Comparison of ENCODE assay signal across 14 cellular contexts in the genomic region with DNA sequence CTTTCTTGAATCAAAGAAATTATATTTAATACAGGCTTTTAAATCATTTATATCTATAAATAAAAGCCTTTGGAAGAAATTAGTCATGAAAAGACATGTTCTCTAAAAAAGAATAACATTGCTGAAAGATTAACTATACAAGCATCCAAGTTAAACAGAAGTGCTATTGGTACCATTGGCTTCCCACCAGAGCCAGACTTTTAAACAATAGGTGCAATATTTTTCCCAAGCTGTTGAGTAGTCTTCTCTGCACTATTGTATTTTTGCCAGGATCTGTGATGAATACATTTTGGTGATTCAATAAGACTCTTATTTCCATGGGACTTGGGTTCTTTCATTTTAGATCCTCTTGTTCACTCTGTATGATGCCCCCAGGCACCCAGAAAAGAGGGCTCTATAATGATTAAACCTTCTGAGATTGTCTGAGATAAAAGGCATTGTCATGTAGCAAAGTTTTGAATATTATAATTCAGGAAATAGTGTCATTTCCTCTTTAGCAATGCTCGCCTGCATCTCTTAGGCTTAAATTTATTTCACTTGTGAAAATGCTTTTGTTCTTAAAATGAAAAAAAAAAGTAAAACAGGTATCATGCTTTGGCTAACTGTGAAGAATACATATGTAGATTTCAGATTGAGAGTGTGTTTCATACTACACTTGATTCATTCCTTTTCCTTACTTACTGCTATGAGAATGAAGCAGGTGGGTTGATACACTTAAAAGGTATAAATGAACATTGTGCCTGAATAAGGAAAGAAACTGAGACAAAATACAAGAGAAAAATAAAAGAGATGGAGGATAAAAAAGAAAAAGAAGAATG.
DNase-seq lines count a peak whose midpoint lies in the region; ATAC-seq, FAIRE-seq and TF ChIP-seq lines count a peak whose summit lies in the region.
"Had no signal": no experiment of that assay in that cellular context is flagged by ENCODE, and none has a peak within 500 bp of the region (broad histone marks: within the 10 kb centered on the region; RNA-seq: fewer than 3 reads in every experiment).

No MANE protein-coding gene starts in this region.

- H3K36me3 ChIP-seq in fibroblast of lung (ENCODE audit: control insufficient read depth, insufficient read depth, low read length): no peaks in the 10 kb centered on the region
- H3K36me3 ChIP-seq: neural progenitor cell had no signal

- H3K4me2 ChIP-seq in fibroblast of lung (ENCODE audit: extremely low read depth, insufficient read depth, low read length): no peak overlapping the region
- H3K4me2 ChIP-seq: GM23338, neural progenitor cell had no signal

- no peaks in the 10 kb centered on the region for H3K36me3 Mint-ChIP-seq in activated naive CD4-positive, alpha-beta T cell treated with anti-CD3 and anti-CD28 coated beads for 36 hours (ENCODE audit: low read depth)
- H3K36me3 Mint-ChIP-seq in activated naive CD4-positive, alpha-beta T cell treated with anti-CD3 and anti-CD28 coated beads, Interleukin-2, amount 10 ng/mL, durations not matched to agents 7 days and 5 days: no peaks in the 10 kb centered on the region
- H3K36me3 Mint-ChIP-seq in activated CD4-positive, alpha-beta memory T cell treated with anti-CD3 and anti-CD28 coated beads for 36 hours: no peaks in the 10 kb centered on the region
- H3K36me3 Mint-ChIP-seq: neural progenitor cell had no signal

- H3K27ac ChIP-seq in fibroblast of lung (ENCODE audit: insufficient read depth, low read length): no peak overlapping the region
- H3K27ac ChIP-seq: neural progenitor cell had no signal

- H3K9me3 Mint-ChIP-seq in activated naive CD4-positive, alpha-beta T cell treated with anti-CD3 and anti-CD28 coated beads for 36 hours: no peaks in the 10 kb centered on the region
- H3K9me3 Mint-ChIP-seq in activated naive CD4-positive, alpha-beta T cell treated with anti-CD3 and anti-CD28 coated beads, Interleukin-2, amount 10 ng/mL, durations not matched to agents 7 days and 5 days: no peaks in the 10 kb centered on the region
- no peaks in the 10 kb centered on the region for H3K9me3 Mint-ChIP-seq in activated CD4-positive, alpha-beta memory T cell treated with anti-CD3 and anti-CD28 coated beads for 36 hours
- H3K9me3 Mint-ChIP-seq: GM23338, neural progenitor cell had no signal

- no peak for TF ChIP-seq CTCF in fibroblast of lung (conservative IDR thresholded peaks at IDR 0.05 in 1 of 2, IDR thresholded peaks at IDR 0.05 in 1 of 2; ENCODE audit: low read depth in 1 of 2, low read length in 2 of 2)

- H3K4me3 Mint-ChIP-seq in activated naive CD4-positive, alpha-beta T cell treated with anti-CD3 and anti-CD28 coated beads for 36 hours: no peak overlapping the region
- no peak overlapping the region for H3K4me3 Mint-ChIP-seq in activated naive CD4-positive, alpha-beta T cell treated with anti-CD3 and anti-CD28 coated beads, Interleukin-2, amount 10 ng/mL, durations not matched to agents 7 days and 5 days
- H3K4me3 Mint-ChIP-seq in activated CD4-positive, alpha-beta memory T cell treated with anti-CD3 and anti-CD28 coated beads for 36 hours: no peak overlapping the region
- H3K4me3 Mint-ChIP-seq: GM23338, neural progenitor cell had no signal

- POLR2A ChIA-PET in activated CD4-positive, alpha-beta memory T cell treated with anti-CD3 and anti-CD28 coated beads for 36 hours (lab: Charles Lee): no interaction called here

- H2AFZ ChIP-seq in fibroblast of lung (ENCODE audit: low read length): no peak overlapping the region
- H2AFZ ChIP-seq: GM23338, neural progenitor cell had no signal

- H3K27me3 Mint-ChIP-seq in activated naive CD4-positive, alpha-beta T cell treated with anti-CD3 and anti-CD28 coated beads for 36 hours (ENCODE audit: low read depth): no peaks in the 10 kb centered on the region
- no peaks in the 10 kb centered on the region for H3K27me3 Mint-ChIP-seq in activated naive CD4-positive, alpha-beta T cell treated with anti-CD3 and anti-CD28 coated beads, Interleukin-2, amount 10 ng/mL, durations not matched to agents 7 days and 5 days
- peaks cover 2% of the 10 kb centered on the region for H3K27me3 Mint-ChIP-seq in activated CD4-positive, alpha-beta memory T cell treated with anti-CD3 and anti-CD28 coated beads for 36 hours

- no peaks in the 10 kb centered on the region for H3K4me1 ChIP-seq in fibroblast of lung (ENCODE audit: control insufficient read depth, extremely low read depth, insufficient read depth, low read length)
- H3K4me1 ChIP-seq: neural progenitor cell had no signal

- ATAC-seq in GM18873 (IDR thresholded peaks at IDR 0.05; ENCODE audit: low FRiP score, unreplicated experiment): no peak
- no peak for ATAC-seq in HG02798 (IDR thresholded peaks at IDR 0.05; ENCODE audit: poor library complexity, unreplicated experiment)
- ATAC-seq: GM23338 had no signal

- H3K27me3 ChIP-seq in fibroblast of lung (ENCODE audit: control insufficient read depth, insufficient read depth, low read length): no peaks in the 10 kb centered on the region
- H3K27me3 ChIP-seq: neural progenitor cell had no signal

- H3K4me1 Mint-ChIP-seq in activated naive CD4-positive, alpha-beta T cell treated with anti-CD3 and anti-CD28 coated beads for 36 hours (ENCODE audit: low read depth): peaks cover 4% of the 10 kb centered on the region
- H3K4me1 Mint-ChIP-seq in activated naive CD4-positive, alpha-beta T cell treated with anti-CD3 and anti-CD28 coated beads, Interleukin-2, amount 10 ng/mL, durations not matched to agents 7 days and 5 days: peaks cover 4% of the 10 kb centered on the region
- H3K4me1 Mint-ChIP-seq in activated CD4-positive, alpha-beta memory T cell treated with anti-CD3 and anti-CD28 coated beads for 36 hours (ENCODE audit: low read depth): peaks cover 4% of the 10 kb centered on the region

- H3K4me3 ChIP-seq in fibroblast of lung (replicated peaks in 1 of 4; ENCODE audit: control extremely low read depth in 1 of 4, insufficient read depth in 1 of 4, low read depth in 3 of 4, low read length in 4 of 4) (no peak overlapping the region), skeletal muscle cell (ENCODE audit: low read depth, low read length) (no peak overlapping the region)
- H3K4me3 ChIP-seq: GM23338, neural progenitor cell had no signal

- DNase-seq in activated naive CD4-positive, alpha-beta T cell treated with anti-CD3 and anti-CD28 coated beads for 36 hours: no peak
- DNase-seq in activated naive CD4-positive, alpha-beta T cell treated with anti-CD3 and anti-CD28 coated beads, Interleukin-2, amount 10 ng/mL, durations not matched to agents 7 days and 5 days: no peak
- DNase-seq in fibroblast of lung (ENCODE audit: low read depth in 2 of 2): peak; percentile 5 to 84
- DNase-seq in skeletal muscle cell (ENCODE audit: low read depth): peak; percentile 63
- no peak for DNase-seq in activated CD4-positive, alpha-beta memory T cell treated with anti-CD3 and anti-CD28 coated beads for 36 hours
- DNase-seq: GF-D8, NCI-H1092 treated with DMSO at 0.1 percent for 48 hours, NCI-H82 had no signal

- H3K79me2 ChIP-seq in fibroblast of lung (ENCODE audit: control insufficient read depth, insufficient read depth, low read length): no peaks in the 10 kb centered on the region

- H3K27ac Mint-ChIP-seq in activated naive CD4-positive, alpha-beta T cell treated with anti-CD3 and anti-CD28 coated beads for 36 hours: peak overlapping the region; percentile 53
- no peak overlapping the region for H3K27ac Mint-ChIP-seq in activated naive CD4-positive, alpha-beta T cell treated with anti-CD3 and anti-CD28 coated beads, Interleukin-2, amount 10 ng/mL, durations not matched to agents 7 days and 5 days
- H3K27ac Mint-ChIP-seq in activated CD4-positive, alpha-beta memory T cell treated with anti-CD3 and anti-CD28 coated beads for 36 hours: no peak overlapping the region
- H3K27ac Mint-ChIP-seq: neural progenitor cell had no signal

- intact Hi-C loops in activated naive CD4-positive, alpha-beta T cell treated with anti-CD3 and anti-CD28 coated beads for 36 hours (cut with micrococcal nuclease): loop anchor here (1.0 to 5.0 kb wide), 3 partner anchors 21 to 298 kb away; no protein-coding TSS in a partner anchor
- intact Hi-C loops in activated CD4-positive, alpha-beta memory T cell treated with anti-CD3 and anti-CD28 coated beads for 36 hours (cut with micrococcal nuclease): loop anchor here (1.0 kb wide), 1 partner anchor 21 kb away; no protein-coding TSS in a partner anchor

- no peaks in the 10 kb centered on the region for H4K20me1 ChIP-seq in fibroblast of lung (ENCODE audit: control insufficient read depth, extremely low read depth, insufficient read depth, low read length)

- no peaks in the 10 kb centered on the region for H3K9me3 ChIP-seq in fibroblast of lung (ENCODE audit: control insufficient read depth, insufficient read depth, low read depth, low read length)

- no peak overlapping the region for H3K9ac ChIP-seq in fibroblast of lung (ENCODE audit: insufficient read depth, low read length)
- H3K9ac ChIP-seq: neural progenitor cell had no signal

- peak; percentile 65 for FAIRE-seq in TTC549 (lab: Jason Lieb, UNC)
- FAIRE-seq: GM12892 had no signal

- CTCF ChIA-PET in activated naive CD4-positive, alpha-beta T cell treated with anti-CD3 and anti-CD28 coated beads for 36 hours (lab: Charles Lee): no interaction called here
- CTCF ChIA-PET in activated naive CD4-positive, alpha-beta T cell treated with anti-CD3 and anti-CD28 coated beads, Interleukin-2, amount 10 ng/mL, durations not matched to agents 7 days and 5 days (lab: Charles Lee): interaction anchor here (0.6 kb wide), 1 partner anchor 24 kb away, joined by 3 read pairs; no protein-coding TSS in a partner anchor
- CTCF ChIA-PET in activated CD4-positive, alpha-beta memory T cell treated with anti-CD3 and anti-CD28 coated beads for 36 hours (lab: Charles Lee): no interaction called here

Comparison
In these comparisons a context has a peak if more than half of its experiments do, and no peak if none do; other contexts are left out.
1. DNase-seq: peak in fibroblast of lung (2 of 2) and skeletal muscle cell (single experiment); none in activated naive CD4-positive, alpha-beta T cell treated with anti-CD3 and anti-CD28 coated beads for 36 hours (single experiment), activated naive CD4-positive, alpha-beta T cell treated with anti-CD3 and anti-CD28 coated beads, Interleukin-2, amount 10 ng/mL, durations not matched to agents 7 days and 5 days (single experiment) and activated CD4-positive, alpha-beta memory T cell treated with anti-CD3 and anti-CD28 coated beads for 36 hours (single experiment).